ENCODE assay signal across 8 cellular contexts in genomic region chr14:68939893-68940613, GRCh38. TPM values are rescaled to one million over a fixed set of nuclear protein-coding genes. Genes with fewer than 3 reads are reported as not detected.
A peak's percentile ranks its signal among the peaks of the same experiment; 100 is the strongest.
DNase-seq lines count a peak whose midpoint lies in the region; ATAC-seq, FAIRE-seq and TF ChIP-seq lines count a peak whose summit lies in the region.

No MANE protein-coding gene starts in this region.

- no peak for ATAC-seq in activated CD4-positive, alpha-beta T cell treated with anti-CD3 and anti-CD28 coated beads for 36 hours

- DNase-seq in HS-5 (ENCODE audit: low read depth) (peak; percentile 77), astrocyte (ENCODE audit: low read depth) (peak; percentile 98), islet precursor cell (peak; percentile 98), NOMO-1 (lab: John Stamatoyannopoulos, UW; ENCODE audit: unreplicated experiment in 2 of 2) (no peak), Karpas-422 (no peak)
- no peak for DNase-seq in activated CD4-positive, alpha-beta T cell treated with anti-CD3 and anti-CD28 coated beads for 36 hours
- no peak for DNase-seq in activated CD8-positive, alpha-beta memory T cell treated with anti-CD3 and anti-CD28 coated beads, Interleukin-2, amount 50 U/mL, for 48 hours

- H3K4me3 Mint-ChIP-seq in astrocyte (ENCODE audit: unreplicated experiment): peak overlapping the region; percentile 79
- H3K4me3 Mint-ChIP-seq in stimulated activated naive CD8-positive, alpha-beta T cell treated with anti-CD3 and anti-CD28 coated beads, Interleukin-15, Interleukin-2, amounts not matched to agents 100 ng/mL and 50 ng/mL, for 24 hours: no peak overlapping the region
- H3K4me3 Mint-ChIP-seq in activated CD4-positive, alpha-beta T cell treated with anti-CD3 and anti-CD28 coated beads for 36 hours: no peak overlapping the region

- TF ChIP-seq CTCF in astrocyte (IDR thresholded peaks at IDR 0.05; ENCODE audit: insufficient read depth, low read depth, low read length): no peak

- H3K79me2 ChIP-seq in astrocyte (ENCODE audit: insufficient read depth, low read length) (peaks cover 97% of the 10 kb centered on the region), Karpas-422 (ENCODE audit: low read length) (no peaks in the 10 kb centered on the region)

- intact Hi-C loops in activated CD4-positive, alpha-beta T cell treated with anti-CD3 and anti-CD28 coated beads for 36 hours (cut with DNase I, micrococcal nuclease): loop anchor here in 1 of 2 experiments (5.0 kb wide), 1 partner anchor 37 kb away; the partner anchor contains the start of gene ACTN1

- no peaks in the 10 kb centered on the region for H3K9me3 Mint-ChIP-seq in astrocyte (ENCODE audit: unreplicated experiment)
- H3K9me3 Mint-ChIP-seq in stimulated activated naive CD8-positive, alpha-beta T cell treated with anti-CD3 and anti-CD28 coated beads, Interleukin-15, Interleukin-2, amounts not matched to agents 100 ng/mL and 50 ng/mL, for 24 hours: no peaks in the 10 kb centered on the region
- no peaks in the 10 kb centered on the region for H3K9me3 Mint-ChIP-seq in activated CD4-positive, alpha-beta T cell treated with anti-CD3 and anti-CD28 coated beads for 36 hours (ENCODE audit: low read depth)

- no peaks in the 10 kb centered on the region for H3K27me3 Mint-ChIP-seq in astrocyte (ENCODE audit: low read depth, unreplicated experiment)
- H3K27me3 Mint-ChIP-seq in stimulated activated naive CD8-positive, alpha-beta T cell treated with anti-CD3 and anti-CD28 coated beads, Interleukin-15, Interleukin-2, amounts not matched to agents 100 ng/mL and 50 ng/mL, for 24 hours: no peaks in the 10 kb centered on the region
- H3K27me3 Mint-ChIP-seq in activated CD4-positive, alpha-beta T cell treated with anti-CD3 and anti-CD28 coated beads for 36 hours: no peaks in the 10 kb centered on the region

- H3K36me3 Mint-ChIP-seq in astrocyte (ENCODE audit: low read depth, unreplicated experiment): peaks cover 24% of the 10 kb centered on the region
- no peaks in the 10 kb centered on the region for H3K36me3 Mint-ChIP-seq in stimulated activated naive CD8-positive, alpha-beta T cell treated with anti-CD3 and anti-CD28 coated beads, Interleukin-15, Interleukin-2, amounts not matched to agents 100 ng/mL and 50 ng/mL, for 24 hours (ENCODE audit: low read depth)
- peaks cover 2% of the 10 kb centered on the region for H3K36me3 Mint-ChIP-seq in activated CD4-positive, alpha-beta T cell treated with anti-CD3 and anti-CD28 coated beads for 36 hours (ENCODE audit: low read depth)

- CTCF ChIA-PET in activated CD4-positive, alpha-beta T cell treated with anti-CD3 and anti-CD28 coated beads for 36 hours (lab: Charles Lee): interaction anchor here (0.6 to 2.2 kb wide), 10 partner anchors 8 to 566 kb away, joined by 3 to 10 read pairs (median 3); no protein-coding TSS in a partner anchor

- POLR2A ChIA-PET in activated CD4-positive, alpha-beta T cell treated with anti-CD3 and anti-CD28 coated beads for 36 hours (lab: Charles Lee): no interaction called here

- H3K9me3 ChIP-seq in astrocyte (ENCODE audit: insufficient read depth, low read depth, low read length) (no peaks in the 10 kb centered on the region), Karpas-422 (ENCODE audit: low read length) (no peaks in the 10 kb centered on the region)

- H3K4me3 ChIP-seq in astrocyte (ENCODE audit: insufficient read depth, low read depth, low read length) (no peak overlapping the region), Karpas-422 (ENCODE audit: low read length) (no peak overlapping the region)

- H3K4me1 ChIP-seq in astrocyte (ENCODE audit: insufficient read depth, low read length) (peaks cover 91% of the 10 kb centered on the region), Karpas-422 (ENCODE audit: low read length) (no peaks in the 10 kb centered on the region)

- FAIRE-seq in astrocyte (lab: Jason Lieb, UNC): peak; percentile 89

- H4K20me1 ChIP-seq in astrocyte (ENCODE audit: insufficient read depth, low read length) (peaks cover 92% of the 10 kb centered on the region), Karpas-422 (ENCODE audit: insufficient read depth, low read depth, low read length) (no peaks in the 10 kb centered on the region)

- no peaks in the 10 kb centered on the region for H3K27me3 ChIP-seq in astrocyte (ENCODE audit: insufficient read depth, low read length)
- no peaks in the 10 kb centered on the region for H3K27me3 ChIP-seq in Karpas-422 (ENCODE audit: low read length)

- H3K4me1 Mint-ChIP-seq in astrocyte (ENCODE audit: low read depth, unreplicated experiment): peaks cover 94% of the 10 kb centered on the region
- H3K4me1 Mint-ChIP-seq in stimulated activated naive CD8-positive, alpha-beta T cell treated with anti-CD3 and anti-CD28 coated beads, Interleukin-15, Interleukin-2, amounts not matched to agents 100 ng/mL and 50 ng/mL, for 24 hours (ENCODE audit: low read depth): peaks cover 69% of the 10 kb centered on the region
- H3K4me1 Mint-ChIP-seq in activated CD4-positive, alpha-beta T cell treated with anti-CD3 and anti-CD28 coated beads for 36 hours: peaks cover 80% of the 10 kb centered on the region

- H3K27ac Mint-ChIP-seq in astrocyte (ENCODE audit: unreplicated experiment): peak overlapping the region; percentile 95
- H3K27ac Mint-ChIP-seq in stimulated activated naive CD8-positive, alpha-beta T cell treated with anti-CD3 and anti-CD28 coated beads, Interleukin-15, Interleukin-2, amounts not matched to agents 100 ng/mL and 50 ng/mL, for 24 hours: peak overlapping the region; percentile 70
- no peak overlapping the region for H3K27ac Mint-ChIP-seq in activated CD4-positive, alpha-beta T cell treated with anti-CD3 and anti-CD28 coated beads for 36 hours

- peaks cover 12% of the 10 kb centered on the region for H3K36me3 ChIP-seq in astrocyte (ENCODE audit: insufficient read depth, low read length)
- H3K36me3 ChIP-seq in Karpas-422 (ENCODE audit: insufficient read depth, low read length): no peaks in the 10 kb centered on the region

- H2AFZ ChIP-seq in astrocyte (ENCODE audit: low read depth, low read length) (no peak overlapping the region), Karpas-422 (ENCODE audit: low read length) (no peak overlapping the region)

- H3K9me2 ChIP-seq in Karpas-422 (replicated peaks; ENCODE audit: insufficient read depth, low read length): no peaks in the 10 kb centered on the region

- H3K4me2 ChIP-seq in astrocyte (ENCODE audit: low read length) (peak overlapping the region; percentile 72), Karpas-422 (ENCODE audit: low read depth, low read length, poor library complexity, severe bottlenecking) (no peak overlapping the region)

- H3K9ac ChIP-seq in astrocyte (ENCODE audit: low read length): peak overlapping the region; percentile 79
- H3K9ac ChIP-seq in Karpas-422 (ENCODE audit: low read length): no peak overlapping the region

- peak overlapping the region; percentile 91 for H3K27ac ChIP-seq in astrocyte (ENCODE audit: low read depth, low read length)
- no peak overlapping the region for H3K27ac ChIP-seq in Karpas-422 (ENCODE audit: low read length)

RNA-seq across cellular contexts. Expression of gene ACTN1, which starts 39.0 kb away (rescaled TPM):
- total RNA-seq in astrocyte: 1,163 and 1,186 TPM in 2 replicates
- 100 to 1,000 TPM in 1 of 2 experiments, 10 to 100 TPM in 1; 92.8 to 146 TPM for total RNA-seq in activated CD4-positive, alpha-beta T cell treated with anti-CD3 and anti-CD28 coated beads for 36 hours
- 1.1 TPM in 1 of 2 replicates, not detected in the other for total RNA-seq in Karpas-422 (2014; rRNA removed; shearing (Covaris generic); ENCODE audit: low replicate concordance)

Comparison
In these comparisons a context has a peak if more than half of its experiments do, and no peak if none do; other contexts are left out.
1. DNase-seq: peak in HS-5 (single experiment), astrocyte (single experiment) and islet precursor cell (single experiment); none in activated CD4-positive, alpha-beta T cell treated with anti-CD3 and anti-CD28 coated beads for 36 hours (single experiment), NOMO-1 (0 of 2), Karpas-422 (single experiment) and activated CD8-positive, alpha-beta memory T cell treated with anti-CD3 and anti-CD28 coated beads, Interleukin-2, amount 50 U/mL, for 48 hours (single experiment).
2. RNA of gene ACTN1, which starts 39.0 kb away (total RNA-seq): 1,163 to 1,186 TPM in astrocyte and 92.8 to 146 TPM in activated CD4-positive, alpha-beta T cell treated with anti-CD3 and anti-CD28 coated beads for 36 hours; 1.1 TPM in Karpas-422; every median in the first group is over 10 times any median in the second.